In the genomic region with DNA sequence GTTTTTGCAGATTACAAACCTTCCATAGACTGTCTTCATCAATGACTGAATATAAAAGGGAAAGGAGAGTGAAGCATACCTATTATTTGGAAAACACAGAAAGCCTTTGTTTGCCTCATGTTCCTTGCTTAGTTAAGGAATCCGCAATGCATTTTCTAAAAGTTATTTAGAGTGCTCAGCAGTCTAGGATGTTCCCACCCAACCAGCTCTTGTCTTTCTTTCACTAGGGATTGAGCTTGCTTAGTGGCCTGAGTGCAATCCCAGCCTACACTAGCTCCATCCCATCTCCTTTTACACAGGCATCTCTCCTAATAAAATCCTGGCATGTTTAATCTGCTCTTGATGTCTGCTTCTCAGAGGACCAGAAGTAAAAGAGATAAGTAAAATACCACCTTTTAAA, we compare ENCODE assay signal across 16 cellular contexts.
DNase-seq lines count a peak whose midpoint lies in the region; ATAC-seq, FAIRE-seq and TF ChIP-seq lines count a peak whose summit lies in the region.
"Had no signal": no experiment of that assay in that cellular context is flagged by ENCODE, and none has a peak within 500 bp of the region (broad histone marks: within the 10 kb centered on the region; RNA-seq: fewer than 3 reads in every experiment).

No MANE protein-coding gene starts in this region.

- TF ChIP-seq CTCF in mammary epithelial cell (conservative IDR thresholded peaks at IDR 0.05 in 1 of 2, IDR thresholded peaks at IDR 0.05 in 1 of 2; ENCODE audit: extremely low read depth in 1 of 2, insufficient read depth in 1 of 2, low read depth in 1 of 2, low read length in 2 of 2) = no peak
- TF ChIP-seq CTCF in breast epithelium (IDR thresholded peaks at IDR 0.05) = no peak
- no peak for TF ChIP-seq CTCF in WTC11 (IDR thresholded peaks at IDR 0.05)
- TF ChIP-seq CTCF in keratinocyte (optimal IDR thresholded peaks at IDR 0.05 in 1 of 3, IDR thresholded peaks at IDR 0.05 in 1 of 3, conservative IDR thresholded peaks at IDR 0.05 in 1 of 3; ENCODE audit: extremely low read depth in 1 of 3, insufficient read depth in 2 of 3, low read length in 3 of 3) = no peak
- no peak for TF ChIP-seq CTCF in smooth muscle cell (IDR thresholded peaks at IDR 0.05; ENCODE audit: borderline replicate concordance, insufficient read depth, poor library complexity, severe bottlenecking)
- no peak for TF ChIP-seq CTCF in heart left ventricle (IDR thresholded peaks at IDR 0.05)

- H3K4me2 ChIP-seq in mammary epithelial cell (ENCODE audit: insufficient read depth, low read depth, low read length) (no peak overlapping the region), keratinocyte (ENCODE audit: control insufficient read depth, extremely low read depth, insufficient read depth, low read depth, low read length) (no peak overlapping the region), smooth muscle cell (no peak overlapping the region)

- no peak for TF ChIP-seq POLR2A in breast epithelium (IDR thresholded peaks at IDR 0.05)
- TF ChIP-seq POLR2A in heart left ventricle (IDR thresholded peaks at IDR 0.05) = no peak

- ATAC-seq in WTC11 (peak; percentile 69), heart left ventricle (no peak)
- ATAC-seq: HepG2 had no signal

- H3K4me1 ChIP-seq in mammary epithelial cell (ENCODE audit: insufficient read depth, low read length) = no peaks in the 10 kb centered on the region
- H3K4me1 ChIP-seq in breast epithelium = no peaks in the 10 kb centered on the region
- no peaks in the 10 kb centered on the region for H3K4me1 ChIP-seq in keratinocyte (ENCODE audit: control insufficient read depth, extremely low read depth, insufficient read depth, low read length)
- peaks cover 16% of the 10 kb centered on the region for H3K4me1 ChIP-seq in smooth muscle cell (ENCODE audit: low read depth)
- no peaks in the 10 kb centered on the region for H3K4me1 ChIP-seq in heart left ventricle
- H3K4me1 ChIP-seq: HAP-1 had no signal

- dilution Hi-C loops in mammary epithelial cell (cut with HindIII; ENCODE audit: low sequenced_read_pairs) = no loop called here
- dilution Hi-C loops in keratinocyte (cut with MboI; ENCODE audit: extremely low pct_ligation_motif_present, low sequenced_read_pairs) = no loop called here

- no peaks in the 10 kb centered on the region for H3K79me2 ChIP-seq in mammary epithelial cell (ENCODE audit: insufficient read depth, low read length)
- H3K79me2 ChIP-seq in keratinocyte (ENCODE audit: control insufficient read depth, insufficient read depth, low read length) = no peaks in the 10 kb centered on the region
- H3K79me2 ChIP-seq in smooth muscle cell (ENCODE audit: low read depth) = no peaks in the 10 kb centered on the region

- intact Hi-C loops in mammary epithelial cell (cut with micrococcal nuclease) (no loop called here), breast epithelium (cut with DNase I; ENCODE audit: low total_unique reads) (no loop called here), heart left ventricle (cut with DNase I) (no loop called here)

- H3K9ac ChIP-seq in mammary epithelial cell (ENCODE audit: insufficient read depth, low read length) (no peak overlapping the region), keratinocyte (ENCODE audit: control insufficient read depth, extremely low read depth, insufficient read depth, low read length) (no peak overlapping the region), smooth muscle cell (ENCODE audit: low read depth) (no peak overlapping the region)

- H3K27me3 ChIP-seq in mammary epithelial cell (ENCODE audit: insufficient read depth, low read length) = no peaks in the 10 kb centered on the region
- no peaks in the 10 kb centered on the region for H3K27me3 ChIP-seq in breast epithelium
- H3K27me3 ChIP-seq in keratinocyte (ENCODE audit: control insufficient read depth, extremely low read depth, insufficient read depth, low read length) = no peaks in the 10 kb centered on the region
- no peaks in the 10 kb centered on the region for H3K27me3 ChIP-seq in smooth muscle cell (ENCODE audit: low read depth)
- H3K27me3 ChIP-seq in heart left ventricle = no peaks in the 10 kb centered on the region

- POLR2A ChIA-PET in WTC11 (lab: Charles Lee) = interaction anchor here (1.0 kb wide), 1 partner anchor 15 kb away, joined by 4 read pairs; no protein-coding TSS in a partner anchor

- DNase-seq in mammary epithelial cell (no peak), breast epithelium (ENCODE audit: low spot score in 2 of 2) (no peak), WTC11 (ENCODE audit: low spot score) (no peak), keratinocyte (ENCODE audit: low read depth, low spot score) (no peak), smooth muscle cell (lab: John Stamatoyannopoulos, UW; ENCODE audit: unreplicated experiment) (no peak), heart left ventricle (no peak), NCI-H2081 treated with DMSO at 0.1 percent for 48 hours (lab: John Stamatoyannopoulos, UW) (no peak), GOT3 (lab: John Stamatoyannopoulos, UW) (no peak)
- DNase-seq: C1 segment of cervical spinal cord; CD4-positive, alpha-beta T cell; COR-L47; GF-D8 had no signal

- H3K27me3 Mint-ChIP-seq in WTC11 (ENCODE audit: low read depth) = no peaks in the 10 kb centered on the region
- H3K27me3 Mint-ChIP-seq: B cell; CD4-positive, alpha-beta T cell had no signal

- CTCF ChIA-PET in mammary epithelial cell (lab: Charles Lee; ENCODE audit: low non-redundant PET) (interaction anchor here (0.6 kb wide), 1 partner anchor 554 kb away, joined by 8 read pairs; no protein-coding TSS in a partner anchor), WTC11 (lab: Charles Lee) (no interaction called here)

- H3K27ac ChIP-seq in mammary epithelial cell (ENCODE audit: insufficient read depth, low read depth, low read length) = no peak overlapping the region
- no peak overlapping the region for H3K27ac ChIP-seq in breast epithelium
- no peak overlapping the region for H3K27ac ChIP-seq in keratinocyte (ENCODE audit: control insufficient read depth, insufficient read depth, low read length)
- no peak overlapping the region for H3K27ac ChIP-seq in smooth muscle cell (ENCODE audit: low read depth)
- no peak overlapping the region for H3K27ac ChIP-seq in heart left ventricle

- in situ Hi-C loops in mammary epithelial cell (cut with MboI; ENCODE audit: low sequenced_read_pairs in 2 of 2) = no loop called here

- H3K4me3 Mint-ChIP-seq in WTC11 = no peak overlapping the region
- H3K4me3 Mint-ChIP-seq: B cell; CD4-positive, alpha-beta T cell had no signal

- 55% methylated on average over 1 of the region's 1 CpG for WGBS in mammary epithelial cell (ENCODE audit: low coverage, missing lambda C conversion rate)
- WGBS in smooth muscle cell (ENCODE audit: low lambda C conversion rate) = 79% methylated on average over 1 of the region's 1 CpG
- 90 to 98% (median 91%) methylated on average over 1 of the region's 1 CpG for WGBS in heart left ventricle, 4 donors

- H3K9me3 ChIP-seq in mammary epithelial cell (replicated peaks; ENCODE audit: insufficient read depth, low read length) (no peaks in the 10 kb centered on the region), breast epithelium (peaks cover 0 to 3% of the 10 kb centered on the region in 2 donors), keratinocyte (ENCODE audit: control insufficient read depth, low read depth, low read length) (no peaks in the 10 kb centered on the region), smooth muscle cell (replicated peaks; ENCODE audit: low read depth) (no peaks in the 10 kb centered on the region), heart left ventricle (peaks cover 0 to 13% (median under 1%) of the 10 kb centered on the region in 12 donors)
- H3K9me3 ChIP-seq: HAP-1 had no signal

- peaks cover 8% of the 10 kb centered on the region for H3K9me3 Mint-ChIP-seq in WTC11
- H3K9me3 Mint-ChIP-seq: CD4-positive, alpha-beta T cell had no signal

- H3K36me3 Mint-ChIP-seq in WTC11 = peaks cover 5% of the 10 kb centered on the region; the same call in 1 of the 2 replicates

- FAIRE-seq in keratinocyte (lab: Jason Lieb, UNC) = no peak
- FAIRE-seq: D721Med, HepG2 had no signal

- no peaks in the 10 kb centered on the region for H4K20me1 ChIP-seq in mammary epithelial cell (ENCODE audit: insufficient read depth, low read length)
- H4K20me1 ChIP-seq in keratinocyte (ENCODE audit: control insufficient read depth, extremely low read depth, insufficient read depth, low read length) = no peaks in the 10 kb centered on the region
- no peaks in the 10 kb centered on the region for H4K20me1 ChIP-seq in smooth muscle cell (ENCODE audit: low read depth)

- H3K4me3 ChIP-seq in mammary epithelial cell (replicated peaks in 1 of 3; ENCODE audit: insufficient read depth in 1 of 3, low read depth in 2 of 3, low read length in 3 of 3) (no peak overlapping the region), breast epithelium (no peak overlapping the region), keratinocyte (ENCODE audit: control insufficient read depth in 2 of 3, extremely low read depth in 1 of 3, insufficient read depth in 2 of 3, low read depth in 1 of 3, low read length in 3 of 3) (no peak overlapping the region), smooth muscle cell (no peak overlapping the region), heart left ventricle (no peak overlapping the region)
- H3K4me3 ChIP-seq: HAP-1 had no signal

- no TSS peak for BruUV-seq in mammary epithelial cell (replicated peaks; lab: Mats Ljungman, UMichigan)

- H3K9me1 ChIP-seq in keratinocyte (ENCODE audit: control insufficient read depth, extremely low read depth, insufficient read depth, low read length) = no peaks in the 10 kb centered on the region

- H3K27ac Mint-ChIP-seq in WTC11 = no peak overlapping the region
- H3K27ac Mint-ChIP-seq: B cell; CD4-positive, alpha-beta T cell had no signal

- H2AFZ ChIP-seq in mammary epithelial cell (ENCODE audit: low read depth, low read length) (peak overlapping the region; percentile 52), keratinocyte (ENCODE audit: control insufficient read depth, low read length) (peak overlapping the region; percentile 6), smooth muscle cell (ENCODE audit: low read depth) (peak overlapping the region; percentile 17)

- H3K36me3 ChIP-seq in mammary epithelial cell (ENCODE audit: insufficient read depth, low read length) (no peaks in the 10 kb centered on the region), breast epithelium (no peaks in the 10 kb centered on the region), keratinocyte (ENCODE audit: control insufficient read depth in 2 of 2, extremely low read depth in 1 of 2, insufficient read depth in 2 of 2, low read length in 2 of 2) (no peaks in the 10 kb centered on the region), smooth muscle cell (ENCODE audit: low read depth) (no peaks in the 10 kb centered on the region), heart left ventricle (no peaks in the 10 kb centered on the region)
- H3K36me3 ChIP-seq: HAP-1 had no signal

- no peaks in the 10 kb centered on the region for H3F3A ChIP-seq in smooth muscle cell (ENCODE audit: low read depth)

- peaks cover 15% of the 10 kb centered on the region for H3K4me1 Mint-ChIP-seq in WTC11
- H3K4me1 Mint-ChIP-seq: B cell had no signal
